In genomic region chr16:85491798-85492616, GRCh38 we compare ENCODE assay signal across 9 cellular contexts.
A peak's percentile ranks its signal among the peaks of the same experiment; 100 is the strongest.
DNase-seq lines count a peak whose midpoint lies in the region; ATAC-seq and TF ChIP-seq lines count a peak whose summit lies in the region.
"Had no signal": no experiment of that assay in that cellular context is flagged by ENCODE, and none has a peak within 500 bp of the region (broad histone marks: within the 10 kb centered on the region; RNA-seq: fewer than 3 reads in every experiment).

No MANE protein-coding gene starts in this region.

- no peak for TF ChIP-seq CTCF in DND-41 (IDR thresholded peaks at IDR 0.05; ENCODE audit: borderline replicate concordance, extremely low read depth, low read length, poor library complexity, severe bottlenecking)

- H3K4me3 Mint-ChIP-seq in activated naive CD8-positive, alpha-beta T cell treated with anti-CD3 and anti-CD28 coated beads, Interleukin-2, amount 10 ng/mL, durations not matched to agents 7 days and 5 days: no peak overlapping the region

- no peaks in the 10 kb centered on the region for H3K9me3 Mint-ChIP-seq in activated naive CD8-positive, alpha-beta T cell treated with anti-CD3 and anti-CD28 coated beads, Interleukin-2, amount 10 ng/mL, durations not matched to agents 7 days and 5 days

- 0 out of 2 replicates have a peak, but pooled peaks cover 4% of the 10 kb centered on the region for H4K20me1 ChIP-seq in DND-41 (ENCODE audit: insufficient read depth, low read length)

- H3K4me3 ChIP-seq in DND-41 (ENCODE audit: low read depth in 1 of 2, low read length in 2 of 2) (no peak overlapping the region), rectal smooth muscle tissue (ENCODE audit: low read length) (no peak overlapping the region)

- peaks cover 3% of the 10 kb centered on the region for H3K27me3 Mint-ChIP-seq in activated naive CD8-positive, alpha-beta T cell treated with anti-CD3 and anti-CD28 coated beads, Interleukin-2, amount 10 ng/mL, durations not matched to agents 7 days and 5 days

- H3K4me1 ChIP-seq in DND-41 (ENCODE audit: insufficient read depth, low read length) (no peaks in the 10 kb centered on the region), rectal smooth muscle tissue (ENCODE audit: control insufficient read depth, insufficient read depth, low read length) (peaks cover 14% of the 10 kb centered on the region)

- H3K4me1 Mint-ChIP-seq in activated naive CD8-positive, alpha-beta T cell treated with anti-CD3 and anti-CD28 coated beads, Interleukin-2, amount 10 ng/mL, durations not matched to agents 7 days and 5 days: peaks cover 11% of the 10 kb centered on the region

- H3K27ac Mint-ChIP-seq in activated naive CD8-positive, alpha-beta T cell treated with anti-CD3 and anti-CD28 coated beads, Interleukin-2, amount 10 ng/mL, durations not matched to agents 7 days and 5 days: no peak overlapping the region

- DNase-seq in DND-41 (no peak), left ventricle myocardium superior (peak; percentile 85), UCSD-AML1 (lab: John Stamatoyannopoulos, UW; ENCODE audit: unreplicated experiment) (no peak)
- DNase-seq in activated naive CD8-positive, alpha-beta T cell treated with anti-CD3 and anti-CD28 coated beads, Interleukin-2, amount 10 ng/mL, durations not matched to agents 7 days and 5 days: peak; percentile 39
- DNase-seq: activated gamma-delta T cell treated with Interleukin-2 at 50 U/mL for 16 hours had no signal

- no peaks in the 10 kb centered on the region for H3K9me3 ChIP-seq in DND-41 (ENCODE audit: insufficient read depth, low read length, severe bottlenecking)

- H3K27ac ChIP-seq in DND-41 (ENCODE audit: low read length): 0 out of 2 replicates have a peak overlapping the region, but pooled peaks have one; percentile 8
- peak overlapping the region; percentile 36 for H3K27ac ChIP-seq in rectal smooth muscle tissue (ENCODE audit: low read depth, low read length)

- H3K36me3 ChIP-seq in DND-41 (ENCODE audit: insufficient read depth, low read length) (no peaks in the 10 kb centered on the region), rectal smooth muscle tissue (ENCODE audit: control insufficient read depth, insufficient read depth, low read length) (no peaks in the 10 kb centered on the region)

- no peak overlapping the region for H2AFZ ChIP-seq in DND-41 (ENCODE audit: low read depth, low read length)

- H3K36me3 Mint-ChIP-seq in activated naive CD8-positive, alpha-beta T cell treated with anti-CD3 and anti-CD28 coated beads, Interleukin-2, amount 10 ng/mL, durations not matched to agents 7 days and 5 days: no peaks in the 10 kb centered on the region

- POLR2A ChIA-PET in activated naive CD8-positive, alpha-beta T cell treated with anti-CD3 and anti-CD28 coated beads, Interleukin-2, amount 10 ng/mL, durations not matched to agents 7 days and 5 days (lab: Charles Lee): interaction anchor here (1.1 to 3.3 kb wide), 2 partner anchors 62 to 79 kb away, joined by 3 to 15 read pairs; no protein-coding TSS in a partner anchor

- no peak overlapping the region for H3K4me2 ChIP-seq in DND-41 (ENCODE audit: insufficient read depth, low read length)

- no peaks in the 10 kb centered on the region for H3K79me2 ChIP-seq in DND-41 (ENCODE audit: insufficient read depth, low read length)

- ATAC-seq in DND-41 (ENCODE audit: insufficient read depth, low read depth) (no peak), left ventricle myocardium superior (peak; percentile 94), GM19035 (IDR thresholded peaks at IDR 0.05; ENCODE audit: unreplicated experiment) (no peak), HG02840 (IDR thresholded peaks at IDR 0.05; ENCODE audit: low FRiP score, unreplicated experiment) (no peak), GM21360 (IDR thresholded peaks at IDR 0.05; ENCODE audit: unreplicated experiment) (no peak)
- ATAC-seq in activated naive CD8-positive, alpha-beta T cell treated with anti-CD3 and anti-CD28 coated beads, Interleukin-2, amount 10 ng/mL, durations not matched to agents 7 days and 5 days (ENCODE audit: low read depth): peak; percentile 77

- H3K27me3 ChIP-seq in DND-41 (ENCODE audit: insufficient read depth, low read length, poor library complexity) (no peaks in the 10 kb centered on the region), rectal smooth muscle tissue (ENCODE audit: control insufficient read depth, insufficient read depth, low read length) (no peaks in the 10 kb centered on the region)

- intact Hi-C loops in left ventricle myocardium superior (cut with micrococcal nuclease): no loop called here

- H3K9ac ChIP-seq in DND-41 (ENCODE audit: low read depth, low read length) (no peak overlapping the region), rectal smooth muscle tissue (ENCODE audit: low read length) (no peak overlapping the region)

Comparison
In these comparisons a context has a peak if more than half of its experiments do, and no peak if none do; other contexts are left out.
1. ATAC-seq: peak in activated naive CD8-positive, alpha-beta T cell treated with anti-CD3 and anti-CD28 coated beads, Interleukin-2, amount 10 ng/mL, durations not matched to agents 7 days and 5 days (single experiment) and left ventricle myocardium superior (single experiment); none in DND-41 (single experiment), GM19035 (single experiment), HG02840 (single experiment) and GM21360 (single experiment).
2. DNase-seq: peak in activated naive CD8-positive, alpha-beta T cell treated with anti-CD3 and anti-CD28 coated beads, Interleukin-2, amount 10 ng/mL, durations not matched to agents 7 days and 5 days (single experiment) and left ventricle myocardium superior (single experiment); none in DND-41 (single experiment) and UCSD-AML1 (single experiment).